In the genomic region with DNA sequence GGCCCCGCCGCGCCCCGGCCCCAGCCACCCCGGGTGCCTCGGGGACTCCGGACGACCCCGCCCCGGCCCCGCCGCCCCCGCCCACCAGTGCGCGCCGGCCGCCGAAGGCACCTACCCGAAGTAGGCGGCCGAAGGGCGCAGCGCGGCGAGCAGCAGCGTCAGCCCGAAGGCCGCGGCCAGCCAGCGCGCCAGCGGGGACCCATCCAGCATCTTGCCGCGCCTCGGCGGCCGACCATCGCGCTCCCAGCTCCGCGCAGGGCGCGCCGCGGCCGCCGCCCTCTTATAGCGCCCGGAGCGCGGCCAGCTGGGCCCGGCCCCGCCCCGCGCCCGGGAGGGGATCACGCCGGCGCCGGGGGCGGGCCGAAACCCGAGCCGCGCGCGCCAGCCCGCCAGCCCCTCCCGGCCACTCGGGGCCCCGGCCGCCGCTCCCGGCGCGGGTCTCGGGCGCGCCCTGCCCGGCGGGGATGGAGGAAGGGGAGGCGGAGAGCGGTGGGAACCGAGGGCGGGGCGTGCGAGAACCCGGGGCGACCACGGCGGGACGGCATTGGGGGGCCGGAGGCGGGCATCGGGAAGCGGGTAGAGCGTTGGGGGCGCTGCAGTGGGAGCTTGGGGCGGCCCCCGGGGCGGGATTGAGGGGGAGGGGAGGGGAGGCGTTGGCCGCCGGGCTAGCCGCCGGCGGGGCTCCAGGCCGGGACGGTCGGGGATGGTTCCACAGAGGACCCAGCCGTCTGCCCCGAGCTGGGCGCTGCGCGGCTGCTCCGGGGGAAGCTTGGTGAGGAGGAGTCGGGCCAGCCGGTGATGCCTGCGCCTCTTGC, we compare ENCODE assay signal across 8 cellular contexts. TPM values are rescaled to one million over a fixed set of nuclear protein-coding genes. Genes with fewer than 3 reads are reported as not detected.
DNase-seq lines count a peak whose midpoint lies in the region; ATAC-seq, FAIRE-seq and TF ChIP-seq lines count a peak whose summit lies in the region.

A gene with protein sequence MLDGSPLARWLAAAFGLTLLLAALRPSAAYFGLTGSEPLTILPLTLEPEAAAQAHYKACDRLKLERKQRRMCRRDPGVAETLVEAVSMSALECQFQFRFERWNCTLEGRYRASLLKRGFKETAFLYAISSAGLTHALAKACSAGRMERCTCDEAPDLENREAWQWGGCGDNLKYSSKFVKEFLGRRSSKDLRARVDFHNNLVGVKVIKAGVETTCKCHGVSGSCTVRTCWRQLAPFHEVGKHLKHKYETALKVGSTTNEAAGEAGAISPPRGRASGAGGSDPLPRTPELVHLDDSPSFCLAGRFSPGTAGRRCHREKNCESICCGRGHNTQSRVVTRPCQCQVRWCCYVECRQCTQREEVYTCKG (minus strand): TSS at position 255 of the 815 bp plus-strand sequence. CDS start 45 bp downstream, at position 210.

- H3K27me3 Mint-ChIP-seq in astrocyte (ENCODE audit: low read depth, unreplicated experiment) = peaks cover 24% of the 10 kb centered on the region

- no peak within 1 kb of the TSS for H3K27ac ChIP-seq in astrocyte (ENCODE audit: low read depth, low read length)
- H3K27ac ChIP-seq in right atrium auricular region = peak within 1 kb of the TSS; percentile 67 to 70
- H3K27ac ChIP-seq in sigmoid colon = peak within 1 kb of the TSS; percentile 84 to 97 (median 93)

- in situ Hi-C loops in GM13977 (cut with MboI; ENCODE audit: low pct_unique_long_range_greater_than_20kb, low sequenced_read_pairs, unreplicated experiment) = no loop called here

- TF ChIP-seq CTCF in AG10803 (conservative IDR thresholded peaks at IDR 0.05; ENCODE audit: low read length) (no peak), GM13977 (IDR thresholded peaks at IDR 0.05; ENCODE audit: extremely low read depth, insufficient read depth, missing control alignments) (no peak), astrocyte (IDR thresholded peaks at IDR 0.05; ENCODE audit: insufficient read depth, low read depth, low read length) (no peak), right atrium auricular region (IDR thresholded peaks at IDR 0.05) (no peak), sigmoid colon (IDR thresholded peaks at IDR 0.05) (no peak)

- H3K4me1 Mint-ChIP-seq in astrocyte (ENCODE audit: low read depth, unreplicated experiment) = peaks cover 4% of the 10 kb centered on the region

- H3K27me3 ChIP-seq in astrocyte (ENCODE audit: insufficient read depth, low read length) = no peaks in the 10 kb centered on the region
- H3K27me3 ChIP-seq in right atrium auricular region = no peaks in the 10 kb centered on the region
- no peaks in the 10 kb centered on the region for H3K27me3 ChIP-seq in sigmoid colon

- FAIRE-seq in astrocyte (lab: Jason Lieb, UNC) = no peak

- H3K27ac Mint-ChIP-seq in astrocyte (ENCODE audit: unreplicated experiment) = peak within 1 kb of the TSS; percentile 47

- no peaks in the 10 kb centered on the region for H3K79me2 ChIP-seq in astrocyte (ENCODE audit: insufficient read depth, low read length)

- TF ChIP-seq POLR2A in sigmoid colon (IDR thresholded peaks at IDR 0.05) = no peak

- no peaks in the 10 kb centered on the region for H3K36me3 Mint-ChIP-seq in astrocyte (ENCODE audit: low read depth, unreplicated experiment)

- H3K4me2 ChIP-seq in astrocyte (ENCODE audit: low read length) = peak within 1 kb of the TSS; percentile 92

- H3K4me3 Mint-ChIP-seq in astrocyte (ENCODE audit: unreplicated experiment) = peak within 1 kb of the TSS; percentile 83

- no peak for TF ChIP-seq EP300 in sigmoid colon (IDR thresholded peaks at IDR 0.05)

- H3K4me1 ChIP-seq in astrocyte (ENCODE audit: insufficient read depth, low read length) = peaks cover 18% of the 10 kb centered on the region
- peaks cover 0 to 31% of the 10 kb centered on the region in 2 donors for H3K4me1 ChIP-seq in right atrium auricular region
- H3K4me1 ChIP-seq in sigmoid colon = peaks cover 7 to 56% (median 54%) of the 10 kb centered on the region in 4 donors

- H4K20me1 ChIP-seq in astrocyte (ENCODE audit: insufficient read depth, low read length) = peaks cover 13% of the 10 kb centered on the region

- intact Hi-C loops in sigmoid colon (cut with DNase I) = loop anchor here (1.0 to 5.0 kb wide), 6 partner anchors 135 to 631 kb away; a partner anchor contains a TSS

- peak within 1 kb of the TSS; percentile 68 for H3K4me3 ChIP-seq in AG10803 (ENCODE audit: low read length)
- peak within 1 kb of the TSS; percentile 59 for H3K4me3 ChIP-seq in astrocyte (ENCODE audit: insufficient read depth, low read depth, low read length)
- H3K4me3 ChIP-seq in right atrium auricular region = peak within 1 kb of the TSS; percentile 50 to 62
- peak within 1 kb of the TSS; percentile 71 to 75 (median 72) for H3K4me3 ChIP-seq in sigmoid colon

- H3K9ac ChIP-seq in astrocyte (ENCODE audit: low read length) = peak within 1 kb of the TSS; percentile 38

- WGBS in sigmoid colon, 2 donors = 1% methylated on average over 119 of the region's 119 CpGs

- DNase-seq in AG10803 (ENCODE audit: low read depth) (peak; percentile 59), GM13977 (ENCODE audit: low spot score) (peak; percentile 85), NCI-H2107 treated with DMSO at 0.1 percent for 48 hours (lab: John Stamatoyannopoulos, UW; ENCODE audit: unreplicated experiment) (peak; percentile 42), astrocyte (ENCODE audit: low read depth) (peak; percentile 41), right atrium auricular region (ENCODE audit: low spot score) (peak; percentile 59), sigmoid colon (peak; percentile 79)

- ATAC-seq in HG03097 (IDR thresholded peaks at IDR 0.05; ENCODE audit: low FRiP score, unreplicated experiment) = no peak
- no peak for ATAC-seq in GM19452 (IDR thresholded peaks at IDR 0.05; ENCODE audit: unreplicated experiment)

- no peaks in the 10 kb centered on the region for H3K9me3 Mint-ChIP-seq in astrocyte (ENCODE audit: unreplicated experiment)

- no peaks in the 10 kb centered on the region for H3K36me3 ChIP-seq in astrocyte (ENCODE audit: insufficient read depth, low read length)
- H3K36me3 ChIP-seq in right atrium auricular region = no peaks in the 10 kb centered on the region
- H3K36me3 ChIP-seq in sigmoid colon = no peaks in the 10 kb centered on the region

- peak within 1 kb of the TSS; percentile 92 for H2AFZ ChIP-seq in astrocyte (ENCODE audit: low read depth, low read length)

- H3K9me3 ChIP-seq in astrocyte (ENCODE audit: insufficient read depth, low read depth, low read length) (no peaks in the 10 kb centered on the region), right atrium auricular region (no peaks in the 10 kb centered on the region), sigmoid colon (no peaks in the 10 kb centered on the region)

RNA-seq across cellular contexts. Expression of the gene that starts here (rescaled TPM):
- 2.6 and 4.1 TPM in 2 replicates for total RNA-seq in astrocyte
- total RNA-seq in right atrium auricular region = 1 to 10 TPM in 1 of 2 donors, under 1 TPM in 1; 0.78 to 2.2 TPM
- 10 to 100 TPM in 1 of 4 donors, 1 to 10 TPM in 3; 6.4 to 25.5 (median 8.7) TPM for total RNA-seq in sigmoid colon
- 1 to 10 TPM in 1 of 3 donors, under 1 TPM in 2; 0.23 to 2.8 (median 0.60) TPM for polyA plus RNA-seq in sigmoid colon
